In the genomic region with DNA sequence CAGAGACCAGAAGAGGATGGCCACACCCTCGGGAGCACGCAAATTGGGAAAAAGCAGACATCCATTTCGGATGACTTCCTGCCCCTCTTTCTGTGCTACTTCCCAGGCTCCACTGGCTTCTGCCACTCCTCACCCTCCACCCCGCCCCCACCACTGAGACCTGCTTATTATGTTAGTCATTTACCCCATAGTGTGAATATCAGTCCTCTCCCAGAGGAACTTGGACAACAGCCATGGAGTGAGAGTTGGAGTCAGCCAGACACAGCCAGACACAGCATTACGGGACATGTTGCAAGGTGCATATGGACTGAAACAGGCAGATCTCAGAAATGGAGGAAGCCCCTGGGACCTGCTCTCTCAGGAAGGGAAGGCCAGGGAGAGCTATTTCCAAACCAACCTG, we compare ENCODE assay signal across 14 cellular contexts. TPM values are rescaled to one million over a fixed set of nuclear protein-coding genes. Genes with fewer than 3 reads are reported as not detected.
DNase-seq lines count a peak whose midpoint lies in the region; ATAC-seq and TF ChIP-seq lines count a peak whose summit lies in the region.
"Had no signal": no experiment of that assay in that cellular context is flagged by ENCODE, and none has a peak within 500 bp of the region (broad histone marks: within the 10 kb centered on the region; RNA-seq: fewer than 3 reads in every experiment).

No MANE protein-coding gene starts in this region.

- no peaks in the 10 kb centered on the region for H3K27me3 Mint-ChIP-seq in activated T-cell treated with anti-CD3 and anti-CD28 coated beads, Interleukin-2, amount 50 U/mL, for 4 hours (ENCODE audit: low read depth)
- H3K27me3 Mint-ChIP-seq in activated CD4-positive, alpha-beta T cell treated with anti-CD3 and anti-CD28 coated beads, Interleukin-2, amount 10 ng/mL, durations not matched to agents 24 days and 14 days, result no peaks in the 10 kb centered on the region

- no peak for ATAC-seq in activated T-cell treated with anti-CD3 and anti-CD28 coated beads, Interleukin-2, amount 50 U/mL, for 4 hours
- no peak for ATAC-seq in GM18867 (IDR thresholded peaks at IDR 0.05; ENCODE audit: unreplicated experiment)
- ATAC-seq in HG02884 (IDR thresholded peaks at IDR 0.05; ENCODE audit: unreplicated experiment), result no peak
- ATAC-seq: activated T-cell treated with anti-CD3 and anti-CD28 coated beads, Interleukin-2, amount 50 U/mL, for 72 hours had no signal

- H3K4me3 Mint-ChIP-seq in activated T-cell treated with anti-CD3 and anti-CD28 coated beads, Interleukin-2, amount 50 U/mL, for 4 hours, result no peak overlapping the region
- no peak overlapping the region for H3K4me3 Mint-ChIP-seq in activated CD4-positive, alpha-beta T cell treated with anti-CD3 and anti-CD28 coated beads, Interleukin-2, amount 10 ng/mL, durations not matched to agents 24 days and 14 days
- H3K4me3 Mint-ChIP-seq: activated T-cell treated with anti-CD3 and anti-CD28 coated beads, Interleukin-2, amount 50 U/mL, for 72 hours; H9; T-helper 2 cell treated with Interferon-gamma antibody and Interleukin-4, amounts not matched to agents 5 μg/mL and 100 μg/mL, for 36 hours had no signal

- H3K9me3 Mint-ChIP-seq in activated T-cell treated with anti-CD3 and anti-CD28 coated beads, Interleukin-2, amount 50 U/mL, for 4 hours, result no peaks in the 10 kb centered on the region
- H3K9me3 Mint-ChIP-seq in activated CD4-positive, alpha-beta T cell treated with anti-CD3 and anti-CD28 coated beads, Interleukin-2, amount 10 ng/mL, durations not matched to agents 24 days and 14 days, result no peaks in the 10 kb centered on the region
- H3K9me3 Mint-ChIP-seq: activated T-cell treated with anti-CD3 and anti-CD28 coated beads, Interleukin-2, amount 50 U/mL, for 72 hours; H9; T-helper 2 cell treated with Interferon-gamma antibody and Interleukin-4, amounts not matched to agents 5 μg/mL and 100 μg/mL, for 36 hours had no signal

- no peaks in the 10 kb centered on the region for H3K4me1 Mint-ChIP-seq in activated T-cell treated with anti-CD3 and anti-CD28 coated beads, Interleukin-2, amount 50 U/mL, for 4 hours (ENCODE audit: low read depth)
- H3K4me1 Mint-ChIP-seq in activated CD4-positive, alpha-beta T cell treated with anti-CD3 and anti-CD28 coated beads, Interleukin-2, amount 10 ng/mL, durations not matched to agents 24 days and 14 days, result no peaks in the 10 kb centered on the region

- H3K4me3 ChIP-seq in AG09309 (ENCODE audit: control insufficient read depth, low read depth, low read length), result no peak overlapping the region
- no peak overlapping the region for H3K4me3 ChIP-seq in choroid plexus epithelial cell (ENCODE audit: low read depth, low read length)
- H3K4me3 ChIP-seq: transverse colon had no signal

- intact Hi-C loops in activated CD4-positive, alpha-beta T cell treated with anti-CD3 and anti-CD28 coated beads, Interleukin-2, amount 10 ng/mL, durations not matched to agents 24 days and 14 days (cut with micrococcal nuclease), result no loop called here

- TF ChIP-seq CTCF in AG09309 (IDR thresholded peaks at IDR 0.05; ENCODE audit: control insufficient read depth, insufficient read depth, low read depth, low read length, missing control alignments) (no peak), choroid plexus epithelial cell (conservative IDR thresholded peaks at IDR 0.05; ENCODE audit: low read depth, low read length) (no peak)

- H3K27ac Mint-ChIP-seq in activated CD4-positive, alpha-beta T cell treated with anti-CD3 and anti-CD28 coated beads, Interleukin-2, amount 10 ng/mL, durations not matched to agents 24 days and 14 days, result no peak overlapping the region
- H3K27ac Mint-ChIP-seq: activated T-cell treated with anti-CD3 and anti-CD28 coated beads, Interleukin-2, amount 50 U/mL, for 72 hours; T-helper 2 cell treated with Interferon-gamma antibody and Interleukin-4, amounts not matched to agents 5 μg/mL and 100 μg/mL, for 36 hours had no signal

- peak; percentile 69 for DNase-seq in AG09309 (ENCODE audit: low read depth)
- peak; percentile 54 for DNase-seq in LoVo (ENCODE audit: low spot score)
- DNase-seq in choroid plexus epithelial cell (ENCODE audit: low read depth), result peak; percentile 94
- DNase-seq in kidney tubule cell (ENCODE audit: low spot score), result peak; percentile 80
- no peak for DNase-seq in activated T-cell treated with anti-CD3 and anti-CD28 coated beads, Interleukin-2, amount 50 U/mL, for 4 hours
- no peak for DNase-seq in activated CD4-positive, alpha-beta T cell treated with anti-CD3 and anti-CD28 coated beads, Interleukin-2, amount 10 ng/mL, durations not matched to agents 24 days and 14 days
- DNase-seq: activated T-cell treated with anti-CD3 and anti-CD28 coated beads, Interleukin-2, amount 50 U/mL, for 72 hours; H9; NCI-H526; stimulated activated CD4-positive, alpha-beta T cell treated with anti-CD3 and anti-CD28 coated beads, Interleukin-2, amount 100 ng/mL, for 24 hours; transverse colon had no signal

- H3K36me3 Mint-ChIP-seq in activated T-cell treated with anti-CD3 and anti-CD28 coated beads, Interleukin-2, amount 50 U/mL, for 4 hours (ENCODE audit: insufficient read depth), result no peaks in the 10 kb centered on the region
- no peaks in the 10 kb centered on the region for H3K36me3 Mint-ChIP-seq in activated CD4-positive, alpha-beta T cell treated with anti-CD3 and anti-CD28 coated beads, Interleukin-2, amount 10 ng/mL, durations not matched to agents 24 days and 14 days (ENCODE audit: low read depth)

RNA-seq across cellular contexts. Expression of gene CTIF, which starts 51.8 kb away (rescaled TPM):
- 1 to 10 TPM; 4.3 to 5.3 (median 4.6) TPM for total RNA-seq in activated T-cell treated with anti-CD3 and anti-CD28 coated beads, Interleukin-2, amount 50 U/mL, for 4 hours
- 6.5 and 9.5 TPM in 2 replicates for total RNA-seq in activated CD4-positive, alpha-beta T cell treated with anti-CD3 and anti-CD28 coated beads, Interleukin-2, amount 10 ng/mL, durations not matched to agents 24 days and 14 days

Comparison
In these comparisons a context has a peak if more than half of its experiments do, and no peak if none do; other contexts are left out.
1. DNase-seq: peak in AG09309 (single experiment), LoVo (single experiment), choroid plexus epithelial cell (single experiment) and kidney tubule cell (single experiment); none in activated T-cell treated with anti-CD3 and anti-CD28 coated beads, Interleukin-2, amount 50 U/mL, for 4 hours (single experiment) and activated CD4-positive, alpha-beta T cell treated with anti-CD3 and anti-CD28 coated beads, Interleukin-2, amount 10 ng/mL, durations not matched to agents 24 days and 14 days (single experiment).